Comparison of ENCODE assay signal across 13 cellular contexts in genomic region chr13:36882829-36883390, GRCh38. TPM values are rescaled to one million over a fixed set of nuclear protein-coding genes. Genes with fewer than 3 reads are reported as not detected.
"Had no signal": no experiment of that assay in that cellular context is flagged by ENCODE, and none has a peak within 500 bp of the region (broad histone marks: within the 10 kb centered on the region; RNA-seq: fewer than 3 reads in every experiment).

No MANE protein-coding gene starts in this region.

- H3K36me3 Mint-ChIP-seq: activated naive CD8-positive, alpha-beta T cell treated with anti-CD3 and anti-CD28 coated beads for 36 hours had no signal

- H3K4me1 Mint-ChIP-seq: activated CD4-positive, alpha-beta memory T cell treated with anti-CD3 and anti-CD28 coated beads, Interleukin-2, amount 10 ng/mL, durations not matched to agents 7 days and 5 days; activated naive CD8-positive, alpha-beta T cell treated with anti-CD3 and anti-CD28 coated beads for 36 hours had no signal

- H3K4me3 Mint-ChIP-seq: activated CD4-positive, alpha-beta memory T cell treated with anti-CD3 and anti-CD28 coated beads, Interleukin-2, amount 10 ng/mL, durations not matched to agents 7 days and 5 days; activated naive CD8-positive, alpha-beta T cell treated with anti-CD3 and anti-CD28 coated beads for 36 hours; activated T-cell treated with anti-CD3 and anti-CD28 coated beads, Interleukin-2, amount 50 U/mL, for 72 hours; neural crest cell; stimulated activated naive CD8-positive, alpha-beta T cell treated with anti-CD3 and anti-CD28 coated beads, Interleukin-15, Interleukin-2, amounts not matched to agents 100 ng/mL and 50 ng/mL, for 24 hours had no signal

- H3K9me3 Mint-ChIP-seq: activated CD4-positive, alpha-beta memory T cell treated with anti-CD3 and anti-CD28 coated beads, Interleukin-2, amount 10 ng/mL, durations not matched to agents 7 days and 5 days; activated naive CD8-positive, alpha-beta T cell treated with anti-CD3 and anti-CD28 coated beads for 36 hours; activated T-cell treated with anti-CD3 and anti-CD28 coated beads, Interleukin-2, amount 50 U/mL, for 72 hours; neural crest cell; stimulated activated naive CD8-positive, alpha-beta T cell treated with anti-CD3 and anti-CD28 coated beads, Interleukin-15, Interleukin-2, amounts not matched to agents 100 ng/mL and 50 ng/mL, for 24 hours had no signal

- H3K27ac Mint-ChIP-seq: activated CD4-positive, alpha-beta memory T cell treated with anti-CD3 and anti-CD28 coated beads, Interleukin-2, amount 10 ng/mL, durations not matched to agents 7 days and 5 days; activated naive CD8-positive, alpha-beta T cell treated with anti-CD3 and anti-CD28 coated beads for 36 hours; activated T-cell treated with anti-CD3 and anti-CD28 coated beads, Interleukin-2, amount 50 U/mL, for 72 hours; stimulated activated naive CD8-positive, alpha-beta T cell treated with anti-CD3 and anti-CD28 coated beads, Interleukin-15, Interleukin-2, amounts not matched to agents 100 ng/mL and 50 ng/mL, for 24 hours had no signal

- ATAC-seq: activated T-cell treated with anti-CD3 and anti-CD28 coated beads, Interleukin-2, amount 50 U/mL, for 72 hours; foreskin keratinocyte; left cardiac atrium had no signal

- DNase-seq: activated CD4-positive, alpha-beta memory T cell treated with anti-CD3 and anti-CD28 coated beads, Interleukin-2, amount 10 ng/mL, durations not matched to agents 7 days and 5 days; activated gamma-delta T cell treated with Interleukin-2 at 50 U/mL for 16 hours; activated naive CD8-positive, alpha-beta T cell treated with anti-CD3 and anti-CD28 coated beads for 36 hours; activated T-cell treated with anti-CD3 and anti-CD28 coated beads, Interleukin-2, amount 50 U/mL, for 72 hours; cerebellar nuclear complex; foreskin keratinocyte; left cardiac atrium; ovary; stimulated activated CD4-positive, alpha-beta T cell treated with anti-CD3 and anti-CD28 coated beads, Interleukin-15, amount 100 ng/mL, for 24 hours; stimulated activated CD4-positive, alpha-beta T cell treated with anti-CD3 and anti-CD28 coated beads, Interleukin-4, amount 100 ng/mL, for 24 hours; testis had no signal

RNA-seq across cellular contexts. Expression of gene SMAD9, which starts 37.1 kb away (rescaled TPM):
- total RNA-seq: activated CD4-positive, alpha-beta memory T cell treated with anti-CD3 and anti-CD28 coated beads, Interleukin-2, amount 10 ng/mL, durations not matched to agents 7 days and 5 days; activated T-cell treated with anti-CD3 and anti-CD28 coated beads, Interleukin-2, amount 50 U/mL, for 72 hours had no signal
